ENCODE assay signal across 8 cellular contexts in genomic region chr3:132399054-132399929, GRCh38.
DNase-seq lines count a peak whose midpoint lies in the region; ATAC-seq, FAIRE-seq and TF ChIP-seq lines count a peak whose summit lies in the region.

No MANE protein-coding gene starts in this region.

- TF ChIP-seq CTCF in D721Med (IDR thresholded peaks at IDR 0.05; ENCODE audit: insufficient read depth, missing control alignments) (peak; percentile 77), WI38 (IDR thresholded peaks at IDR 0.05; ENCODE audit: low read depth, low read length) (peak; percentile 80)

- peak; percentile 35 for FAIRE-seq in D721Med (lab: Jason Lieb, UNC)

- ATAC-seq in GM19395 (IDR thresholded peaks at IDR 0.05; ENCODE audit: unreplicated experiment) (peak; percentile 75), GM19452 (IDR thresholded peaks at IDR 0.05; ENCODE audit: unreplicated experiment) (no peak), HG03095 (IDR thresholded peaks at IDR 0.05; ENCODE audit: unreplicated experiment) (no peak)

- no peak overlapping the region for H3K4me3 ChIP-seq in WI38 (ENCODE audit: low read depth, low read length)

- DNase-seq in D721Med (ENCODE audit: insufficient read length, low spot score) (no peak), NCI-H1694 treated with DMSO at 0.1 percent for 48 hours (lab: John Stamatoyannopoulos, UW) (peak; percentile 40), glomerular visceral epithelial cell (ENCODE audit: extremely low spot score) (peak; percentile 42), putamen (ENCODE audit: low spot score) (peak; percentile 37)
